Comparison of ENCODE assay signal across 28 cellular contexts in genomic region chr4:5945171-5945570, GRCh38. TPM values are rescaled to one million over a fixed set of nuclear protein-coding genes. Genes with fewer than 3 reads are reported as not detected.
"Had no signal": no experiment of that assay in that cellular context is flagged by ENCODE, and none has a peak within 500 bp of the region (broad histone marks: within the 10 kb centered on the region; RNA-seq: fewer than 3 reads in every experiment).

No MANE protein-coding gene starts in this region.

- H3K27me3 ChIP-seq: MG63 had no signal

- H3K27ac ChIP-seq: HL-60, KMS-11, RWPE1 had no signal

- H3K4me3 ChIP-seq: K562, MG63 had no signal

- H3K27ac Mint-ChIP-seq: IgD-negative memory B cell, T-cell had no signal

- H3K9ac ChIP-seq: KMS-11, SK-N-SH had no signal

- H3K9me3 ChIP-seq: MG63, SK-N-SH had no signal

- ATAC-seq: K562, Panc1, PC-3, T-cell had no signal

- H3K36me3 ChIP-seq: MG63 had no signal

- H3K4me3 Mint-ChIP-seq: T-cell had no signal

- H3K36me3 Mint-ChIP-seq: IgD-negative memory B cell, T-cell had no signal

- H3K4me2 ChIP-seq: KMS-11, SK-N-SH had no signal

- DNase-seq: MG63, NCI-H1092, NCI-H1105 treated with DMSO at 0.1 percent for 48 hours, NCI-H1417 treated with DMSO at 0.1 percent for 48 hours, NCI-H146, NCI-H1694 treated with DMSO at 0.1 percent for 48 hours, NCI-H2029, NCI-H2081 treated with DMSO at 0.1 percent for 48 hours, NCI-H2171, NCI-H226, NCI-H446, NCI-H510A, NCI-H524 treated with DMSO at 0.1 percent for 48 hours, NCI-H69, NCI-H774, PC-3, Right ventricle myocardium superior, SIG-M5, SK-N-SH, SW 1271, T-cell had no signal

RNA-seq across cellular contexts. Expression of gene CRMP1, which starts 52.3 kb away (rescaled TPM):
- total RNA-seq: OCI-LY7, PC-3 had no signal
- polyA plus RNA-seq: IgD-negative memory B cell had no signal
